In the genomic region with DNA sequence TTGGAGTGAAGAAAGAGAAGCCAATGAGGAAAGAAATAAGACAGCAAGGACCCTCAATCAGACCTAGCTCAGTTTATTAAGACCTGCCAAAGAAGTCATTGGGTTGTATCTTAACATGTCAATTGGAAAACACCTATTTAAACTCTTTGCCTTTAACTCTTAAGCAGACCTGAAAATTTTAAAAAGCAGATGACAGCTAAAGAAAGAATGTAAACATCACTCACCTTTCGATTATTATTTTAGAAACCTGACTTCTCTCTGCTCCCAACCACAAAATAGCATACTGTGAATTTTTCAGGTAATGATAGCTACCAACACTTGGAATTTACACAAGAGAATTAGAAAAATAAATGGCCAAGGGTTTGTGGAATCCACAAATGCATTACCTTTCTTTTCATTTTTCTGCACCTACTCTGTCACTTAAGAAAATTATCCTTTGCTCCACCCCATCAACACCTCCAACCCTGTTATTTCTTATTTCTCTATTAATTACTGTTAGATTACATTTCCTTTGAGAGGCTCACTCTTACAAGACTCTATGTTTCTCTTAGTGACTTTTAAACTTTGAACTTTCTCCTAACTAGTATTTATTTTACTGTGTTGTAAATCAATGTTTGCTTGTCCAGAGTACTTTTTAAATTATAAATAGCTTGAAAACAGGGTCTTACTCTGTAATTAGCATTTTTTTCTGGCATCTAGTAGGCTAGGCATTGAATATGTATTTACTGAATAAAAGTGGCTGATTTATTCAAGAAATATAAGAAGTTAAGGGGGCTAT, we compare ENCODE assay signal across 28 cellular contexts. TPM values are rescaled to one million over a fixed set of nuclear protein-coding genes. Genes with fewer than 3 reads are reported as not detected.
"Had no signal": no experiment of that assay in that cellular context is flagged by ENCODE, and none has a peak within 500 bp of the region (broad histone marks: within the 10 kb centered on the region; RNA-seq: fewer than 3 reads in every experiment).

No MANE protein-coding gene starts in this region.

- H3K27me3 ChIP-seq: body of pancreas, cardiac muscle cell, heart right ventricle, pancreas, transverse colon had no signal

- ATAC-seq: activated CD4-positive, CD25-positive, alpha-beta regulatory T cell treated with anti-CD3 and anti-CD28 coated beads, Interleukin-2, amount 50 U/mL, for 24 hours; body of pancreas; effector memory CD8-positive, alpha-beta T cell; heart right ventricle; left cardiac atrium; naive thymus-derived CD4-positive, alpha-beta T cell; pancreas; T-helper 17 cell had no signal

- H3K4me1 ChIP-seq: heart right ventricle, prostate gland had no signal

- H3K4me3 ChIP-seq: body of pancreas, cardiac muscle cell, coronary artery, heart right ventricle, pancreas, prostate gland, transverse colon had no signal

- H3K36me3 ChIP-seq: cardiac muscle cell, heart right ventricle, pancreas, prostate gland, transverse colon, WERI-Rb-1 had no signal

- H3K9me3 ChIP-seq: body of pancreas, heart right ventricle, pancreas, prostate gland, transverse colon had no signal

- H3K27ac ChIP-seq: body of pancreas, cardiac muscle cell, coronary artery, heart right ventricle, pancreas, prostate gland, transverse colon, WERI-Rb-1 had no signal

- DNase-seq: activated CD4-positive, alpha-beta T cell treated with anti-CD3 and anti-CD28 coated beads for 48 hours; activated CD4-positive, alpha-beta T cell treated with anti-CD3 and anti-CD28 coated beads, Interleukin-2, amount 50 U/mL, for 48 hours; activated CD8-positive, alpha-beta memory T cell treated with anti-CD3 and anti-CD28 coated beads for 24 hours; activated effector memory CD4-positive, alpha-beta T cell treated with Interleukin-2 at 50 U/mL for 16 hours; activated naive CD4-positive, alpha-beta T cell treated with Interleukin-2 at 50 U/mL for 16 hours; aorta; body of pancreas; cerebellar nuclear complex; effector memory CD8-positive, alpha-beta T cell; heart right ventricle; left cardiac atrium; midbrain; naive thymus-derived CD4-positive, alpha-beta T cell; nucleus accumbens; pancreas; stimulated activated CD4-positive, alpha-beta T cell treated with anti-CD3 and anti-CD28 coated beads, Interleukin-15, amount 100 ng/mL, for 24 hours; stimulated activated CD4-positive, alpha-beta T cell treated with anti-CD3 and anti-CD28 coated beads, Interleukin-2, amount 100 ng/mL, for 24 hours; stimulated activated naive CD4-positive, alpha-beta T cell treated with Interleukin-2 at 50 U/mL for 16 hours; T-helper 17 cell; T1000; transverse colon; WERI-Rb-1 had no signal

RNA-seq across cellular contexts. Expression of a gene that starts 0.8 kb away (rescaled TPM):
- total RNA-seq: aorta; cardiac muscle cell; glomerular endothelial cell; heart right ventricle; left cardiac atrium; naive thymus-derived CD4-positive, alpha-beta T cell; T-helper 17 cell had no signal
- polyA plus RNA-seq: cardiac muscle cell; heart right ventricle; naive thymus-derived CD4-positive, alpha-beta T cell; neural cell; pancreas had no signal
